ENCODE assay signal across 25 cellular contexts in genomic region chr2:117726747-117727146, GRCh38.
"Had no signal": no experiment of that assay in that cellular context is flagged by ENCODE, and none has a peak within 500 bp of the region (broad histone marks: within the 10 kb centered on the region; RNA-seq: fewer than 3 reads in every experiment).

No MANE protein-coding gene starts in this region.

- H3K27ac ChIP-seq: left ventricle myocardium inferior, pancreas, psoas muscle, right atrium auricular region, right lobe of liver, skin epidermis, transverse colon, upper lobe of left lung, vagina had no signal

- H3K9me3 Mint-ChIP-seq: memory B cell; stimulated activated naive CD8-positive, alpha-beta T cell treated with anti-CD3 and anti-CD28 coated beads, Interleukin-15, Interleukin-2, amounts not matched to agents 100 ng/mL and 50 ng/mL, for 24 hours had no signal

- H3K4me3 ChIP-seq: left ventricle myocardium inferior, mucosa of descending colon, pancreas, psoas muscle, right atrium auricular region, right lobe of liver, skin epidermis, transverse colon, upper lobe of left lung, vagina had no signal

- H3K4me1 Mint-ChIP-seq: memory B cell; nephron; neural crest cell; stimulated activated naive B cell treated with anti-CD40 and anti-IgM and Interleukin-4, amounts not matched to agents 10 μg/mL and 1 μg/mL and 100 μg/mL, for 72 hours had no signal

- H3K27ac Mint-ChIP-seq: memory B cell; naive thymus-derived CD8-positive, alpha-beta T cell; nephron; stimulated activated naive B cell treated with anti-CD40 and anti-IgM and Interleukin-4, amounts not matched to agents 10 μg/mL and 1 μg/mL and 100 μg/mL, for 72 hours; stimulated activated naive CD8-positive, alpha-beta T cell treated with anti-CD3 and anti-CD28 coated beads, Interleukin-15, Interleukin-2, amounts not matched to agents 100 ng/mL and 50 ng/mL, for 24 hours had no signal

- H3K36me3 Mint-ChIP-seq: memory B cell; stimulated activated naive B cell treated with anti-CD40 and anti-IgM and Interleukin-4, amounts not matched to agents 10 μg/mL and 1 μg/mL and 100 μg/mL, for 72 hours had no signal

- H3K27me3 ChIP-seq: pancreas, right atrium auricular region, right lobe of liver, transverse colon, upper lobe of left lung, vagina had no signal

- H3K9me3 ChIP-seq: mucosa of descending colon, pancreas, psoas muscle, right atrium auricular region, right lobe of liver, transverse colon, upper lobe of left lung, vagina had no signal

- H3K4me3 Mint-ChIP-seq: memory B cell; naive thymus-derived CD8-positive, alpha-beta T cell; nephron; neural crest cell; stimulated activated naive B cell treated with anti-CD40 and anti-IgM and Interleukin-4, amounts not matched to agents 10 μg/mL and 1 μg/mL and 100 μg/mL, for 72 hours; stimulated activated naive CD8-positive, alpha-beta T cell treated with anti-CD3 and anti-CD28 coated beads, Interleukin-15, Interleukin-2, amounts not matched to agents 100 ng/mL and 50 ng/mL, for 24 hours had no signal

- DNase-seq: islet precursor cell; left ventricle myocardium inferior; midbrain; mucosa of descending colon; naive thymus-derived CD8-positive, alpha-beta T cell; nucleus accumbens; pancreas; posterior cingulate gyrus; psoas muscle; right lobe of liver; stimulated activated CD4-positive, alpha-beta T cell treated with anti-CD3 and anti-CD28 coated beads, Interleukin-12 subunit alpha, Interleukin-12 subunit beta, amount 100 ng/mL, for 4 hours; stimulated activated CD4-positive, alpha-beta T cell treated with anti-CD3 and anti-CD28 coated beads, Interleukin-15, amount 100 ng/mL, for 24 hours; stimulated activated CD4-positive, alpha-beta T cell treated with anti-CD3 and anti-CD28 coated beads, Interleukin-2, amount 100 ng/mL, for 24 hours; stimulated activated CD4-positive, alpha-beta T cell treated with anti-CD3 and anti-CD28 coated beads, Interleukin-4, amount 100 ng/mL, for 1 hour; stimulated activated naive B cell treated with anti-CD40 and anti-IgM and Interleukin-4, amounts not matched to agents 10 μg/mL and 1 μg/mL and 100 μg/mL, for 72 hours; substantia nigra; transverse colon; upper lobe of left lung had no signal

- H3K4me1 ChIP-seq: left ventricle myocardium inferior, pancreas, psoas muscle, right atrium auricular region, right lobe of liver, transverse colon, upper lobe of left lung, vagina had no signal

- H3K27me3 Mint-ChIP-seq: memory B cell; stimulated activated naive B cell treated with anti-CD40 and anti-IgM and Interleukin-4, amounts not matched to agents 10 μg/mL and 1 μg/mL and 100 μg/mL, for 72 hours had no signal

- H3K36me3 ChIP-seq: left ventricle myocardium inferior, pancreas, right atrium auricular region, right lobe of liver, transverse colon, upper lobe of left lung, vagina had no signal
